In genomic region chr14:76962303-76962660, GRCh38 we compare ENCODE assay signal across 8 cellular contexts.
DNase-seq lines count a peak whose midpoint lies in the region; ATAC-seq and TF ChIP-seq lines count a peak whose summit lies in the region.

No MANE protein-coding gene starts in this region.

- H3K4me2 ChIP-seq in mesenchymal stem cell (ENCODE audit: low read length, poor library complexity, severe bottlenecking): peak overlapping the region; percentile 53

- peak overlapping the region; percentile 67 to 90 for H3K4me3 Mint-ChIP-seq in activated T-cell treated with anti-CD3 and anti-CD28 coated beads, Interleukin-2, amount 50 U/mL, for 72 hours
- peak overlapping the region; percentile 81 for H3K4me3 Mint-ChIP-seq in type B pancreatic cell

- H3K4ac ChIP-seq in mesenchymal stem cell (ENCODE audit: low read depth in 1 of 2, low read length in 2 of 2): peak overlapping the region; percentile 22 to 94

- no peak for TF ChIP-seq CTCF in brain microvascular endothelial cell (IDR thresholded peaks at IDR 0.05; ENCODE audit: low read depth, low read length, missing control alignments)
- no peak for TF ChIP-seq CTCF in type B pancreatic cell (conservative IDR thresholded peaks at IDR 0.05)

- H3K9me3 Mint-ChIP-seq in activated T-cell treated with anti-CD3 and anti-CD28 coated beads, Interleukin-2, amount 50 U/mL, for 72 hours: no peaks in the 10 kb centered on the region
- H3K9me3 Mint-ChIP-seq in type B pancreatic cell: no peaks in the 10 kb centered on the region

- WGBS in mesenchymal stem cell: 76% methylated on average over 1 of the region's 1 CpG

- peak overlapping the region in 1 of 2 experiments; percentile 2 for H3K23ac ChIP-seq in mesenchymal stem cell (ENCODE audit: low read length in 2 of 2)

- peak overlapping the region; percentile 95 for H2BK120ac ChIP-seq in mesenchymal stem cell (ENCODE audit: low read depth, low read length)

- in situ Hi-C loops in brain microvascular endothelial cell (cut with HindIII; ENCODE audit: low pct_ligation_motif_present, low sequenced_read_pairs): no loop called here

- peak overlapping the region; percentile 57 to 97 for H2BK12ac ChIP-seq in mesenchymal stem cell (ENCODE audit: low read length in 2 of 2)

- peak overlapping the region; percentile 79 for H3K9ac ChIP-seq in mesenchymal stem cell (ENCODE audit: low read length)

- peak overlapping the region; percentile 16 for H3K4me3 ChIP-seq in brain microvascular endothelial cell (ENCODE audit: low read depth, low read length)
- peak overlapping the region; percentile 20 to 68 for H3K4me3 ChIP-seq in mesenchymal stem cell (ENCODE audit: insufficient read depth in 1 of 2, low read depth in 1 of 2, low read length in 2 of 2)

- H3K27ac ChIP-seq in brain microvascular endothelial cell: peak overlapping the region; percentile 55
- H3K27ac ChIP-seq in mesenchymal stem cell (ENCODE audit: low read length, poor library complexity, severe bottlenecking): peak overlapping the region; percentile 86

- H3K36me3 ChIP-seq in brain microvascular endothelial cell (replicated peaks): no peaks in the 10 kb centered on the region
- peaks cover 0 to 11% of the 10 kb centered on the region in 2 experiments for H3K36me3 ChIP-seq in mesenchymal stem cell (ENCODE audit: control insufficient read depth in 1 of 2, insufficient read depth in 2 of 2, low read depth in 1 of 2, low read length in 2 of 2)

- no peak for DNase-seq in activated T-cell treated with anti-CD3 and anti-CD28 coated beads, Interleukin-2, amount 50 U/mL, for 72 hours
- DNase-seq in activated T-cell treated with anti-CD3 and anti-CD28 coated beads for 4 hours: no peak
- peak; percentile 24 for DNase-seq in brain microvascular endothelial cell
- DNase-seq in mesenchymal stem cell: no peak
- DNase-seq in type B pancreatic cell (ENCODE audit: extremely low spot score, unreplicated experiment): no peak
- no peak for DNase-seq in effector CD4-positive, alpha-beta T cell
- DNase-seq in kidney tubule cell (ENCODE audit: low spot score): no peak
- DNase-seq in activated CD4-positive, alpha-beta T cell treated with anti-CD3 and anti-CD28 coated beads, Interleukin-2, amount 50 U/mL, for 1 hour: no peak

- peak; percentile 6 to 7 for ATAC-seq in activated T-cell treated with anti-CD3 and anti-CD28 coated beads, Interleukin-2, amount 50 U/mL, for 72 hours (replicated peaks in 1 of 2)

- H4K8ac ChIP-seq in mesenchymal stem cell (ENCODE audit: low read length): peak overlapping the region; percentile 99

- peak overlapping the region in 1 of 2 experiments; percentile 86 for H3K14ac ChIP-seq in mesenchymal stem cell (ENCODE audit: low read length in 2 of 2)

- H2AK5ac ChIP-seq in mesenchymal stem cell (ENCODE audit: low read length, severe bottlenecking): peak overlapping the region; percentile 92

- H3K27me3 Mint-ChIP-seq in activated T-cell treated with anti-CD3 and anti-CD28 coated beads, Interleukin-2, amount 50 U/mL, for 72 hours (ENCODE audit: low read depth): no peaks in the 10 kb centered on the region
- no peaks in the 10 kb centered on the region for H3K27me3 Mint-ChIP-seq in type B pancreatic cell

- peaks cover 16% of the 10 kb centered on the region for H3K79me1 ChIP-seq in mesenchymal stem cell (replicated peaks; ENCODE audit: low read length, poor library complexity, severe bottlenecking)

- H2BK5ac ChIP-seq in mesenchymal stem cell (ENCODE audit: low read depth, low read length, poor library complexity, severe bottlenecking): peak overlapping the region; percentile 89

- H3K18ac ChIP-seq in mesenchymal stem cell (ENCODE audit: low read depth in 1 of 2, low read length in 2 of 2): peak overlapping the region; percentile 77 to 94

- H3K27ac Mint-ChIP-seq in activated T-cell treated with anti-CD3 and anti-CD28 coated beads, Interleukin-2, amount 50 U/mL, for 72 hours: peak overlapping the region; percentile 62
- peak overlapping the region; percentile 95 for H3K27ac Mint-ChIP-seq in type B pancreatic cell

- no peak overlapping the region for H2AFZ ChIP-seq in mesenchymal stem cell (ENCODE audit: low read depth, low read length)

- peaks cover 98% of the 10 kb centered on the region for H3K4me1 Mint-ChIP-seq in activated T-cell treated with anti-CD3 and anti-CD28 coated beads, Interleukin-2, amount 50 U/mL, for 72 hours (ENCODE audit: low read depth)
- H3K4me1 Mint-ChIP-seq in type B pancreatic cell (ENCODE audit: unreplicated experiment): peaks cover 63% of the 10 kb centered on the region

- H4K91ac ChIP-seq in mesenchymal stem cell (ENCODE audit: low read length): peak overlapping the region; percentile 90

- peak overlapping the region; percentile 18 for H2BK15ac ChIP-seq in mesenchymal stem cell (ENCODE audit: low read depth, poor library complexity, severe bottlenecking)

- H3K36me3 Mint-ChIP-seq in activated T-cell treated with anti-CD3 and anti-CD28 coated beads, Interleukin-2, amount 50 U/mL, for 72 hours (ENCODE audit: insufficient read depth in 2 of 2): peaks cover 2% of the 10 kb centered on the region in 2 donors
- H3K36me3 Mint-ChIP-seq in type B pancreatic cell: no peaks in the 10 kb centered on the region

- H3K27me3 ChIP-seq in brain microvascular endothelial cell (replicated peaks) (no peaks in the 10 kb centered on the region), mesenchymal stem cell (ENCODE audit: control insufficient read depth in 1 of 2, insufficient read depth in 1 of 2, low read length in 2 of 2) (no peaks in the 10 kb centered on the region)

- H3K9me3 ChIP-seq in mesenchymal stem cell (ENCODE audit: control insufficient read depth, low read length): no peaks in the 10 kb centered on the region

- peaks cover 48% of the 10 kb centered on the region for H3K4me1 ChIP-seq in mesenchymal stem cell (ENCODE audit: control insufficient read depth, insufficient read depth, low read depth, low read length)
